ENCODE assay signal across 16 cellular contexts in the genomic region with DNA sequence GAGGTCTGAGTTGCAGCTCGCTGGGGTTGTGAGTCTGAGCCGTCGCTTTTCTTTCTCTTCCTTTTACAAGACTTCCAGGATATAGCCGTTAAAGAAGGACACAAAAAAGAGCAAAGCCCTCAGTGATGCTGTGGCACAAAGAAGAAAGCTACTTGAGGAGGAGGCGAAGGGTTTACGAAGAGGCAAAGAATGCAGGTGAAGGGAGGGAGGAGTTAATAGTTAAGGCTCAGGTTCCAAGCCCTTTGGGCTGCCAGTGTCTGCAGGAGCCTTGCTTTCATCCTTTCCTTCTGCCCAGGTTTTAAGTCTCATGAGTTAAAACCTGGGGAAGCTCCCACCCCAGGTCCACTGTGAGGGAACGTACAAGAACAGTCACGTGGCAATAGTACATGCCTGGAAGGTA.
DNase-seq lines count a peak whose midpoint lies in the region; ATAC-seq and TF ChIP-seq lines count a peak whose summit lies in the region.
"Had no signal": no experiment of that assay in that cellular context is flagged by ENCODE, and none has a peak within 500 bp of the region (broad histone marks: within the 10 kb centered on the region; RNA-seq: fewer than 3 reads in every experiment).

No MANE protein-coding gene starts in this region.

- H2BK5ac ChIP-seq in H9 (ENCODE audit: insufficient read length, low read length) = no peak overlapping the region
- no peak overlapping the region for H2BK5ac ChIP-seq in mesendoderm (ENCODE audit: low read length)

- no peak overlapping the region for H4K91ac ChIP-seq in H9 (ENCODE audit: insufficient read length, low read depth, low read length)

- no peak overlapping the region for H2BK20ac ChIP-seq in H9 (ENCODE audit: low read depth, low read length, poor library complexity, severe bottlenecking)

- H3K23ac ChIP-seq in H9 (ENCODE audit: insufficient read length, low read depth, low read length) = no peak overlapping the region
- no peak overlapping the region for H3K23ac ChIP-seq in mesendoderm (ENCODE audit: low read length)

- H3K27me3 Mint-ChIP-seq in H9 (ENCODE audit: low read depth) = no peaks in the 10 kb centered on the region
- H3K27me3 Mint-ChIP-seq in dendritic cell treated with granulocyte-macrophage colony-stimulating factor and Interleukin-4, amounts not matched to agents 40 ng/mL and 50 ng/mL, for 4 days = no peaks in the 10 kb centered on the region

- intact Hi-C loops in dendritic cell treated with granulocyte-macrophage colony-stimulating factor and Interleukin-4, amounts not matched to agents 40 ng/mL and 50 ng/mL, for 4 days (cut with micrococcal nuclease) = no loop called here
- intact Hi-C loops in gastrocnemius medialis (cut with DNase I; ENCODE audit: low total_unique reads) = no loop called here
- intact Hi-C loops in body of pancreas (cut with DNase I) = no loop called here

- H3K27ac ChIP-seq in BLaER1 = peak overlapping the region; percentile 10; the same call in 1 of the 2 replicates
- H3K27ac ChIP-seq in H9 (ENCODE audit: insufficient read length, low read depth, low read length) = no peak overlapping the region
- no peak overlapping the region for H3K27ac ChIP-seq in mesendoderm (ENCODE audit: low read depth, low read length)
- H3K27ac ChIP-seq in gastrocnemius medialis = no peak overlapping the region
- no peak overlapping the region for H3K27ac ChIP-seq in body of pancreas
- H3K27ac ChIP-seq in caudate nucleus (ENCODE audit: low read depth, low read length) = no peak overlapping the region
- H3K27ac ChIP-seq: adrenal gland, stomach, vagina had no signal

- H2BK120ac ChIP-seq in H9 (ENCODE audit: low read depth, low read length, poor library complexity, severe bottlenecking) = no peak overlapping the region
- no peak overlapping the region for H2BK120ac ChIP-seq in mesendoderm (ENCODE audit: low read depth, low read length)

- no peaks in the 10 kb centered on the region for H3K9me3 Mint-ChIP-seq in H9
- H3K9me3 Mint-ChIP-seq in dendritic cell treated with granulocyte-macrophage colony-stimulating factor and Interleukin-4, amounts not matched to agents 40 ng/mL and 50 ng/mL, for 4 days = no peaks in the 10 kb centered on the region

- peaks cover 50 to 51% of the 10 kb centered on the region in 2 experiments for H3K4me1 Mint-ChIP-seq in H9
- peaks cover 83% of the 10 kb centered on the region for H3K4me1 Mint-ChIP-seq in dendritic cell treated with granulocyte-macrophage colony-stimulating factor and Interleukin-4, amounts not matched to agents 40 ng/mL and 50 ng/mL, for 4 days (ENCODE audit: low read depth)

- no peak overlapping the region for H3K9ac ChIP-seq in BLaER1
- no peak overlapping the region for H3K9ac ChIP-seq in H9 (ENCODE audit: extremely low read depth, insufficient read length, low read length)
- no peak overlapping the region for H3K9ac ChIP-seq in mesendoderm (ENCODE audit: low read length)

- no peaks in the 10 kb centered on the region for H3K36me3 Mint-ChIP-seq in H9 (ENCODE audit: insufficient read depth in 1 of 3, low read depth in 3 of 3)
- peaks cover 59% of the 10 kb centered on the region for H3K36me3 Mint-ChIP-seq in dendritic cell treated with granulocyte-macrophage colony-stimulating factor and Interleukin-4, amounts not matched to agents 40 ng/mL and 50 ng/mL, for 4 days (ENCODE audit: low read depth)

- H3K4me3 ChIP-seq in BLaER1 (no peak overlapping the region), mesendoderm (ENCODE audit: low read length) (no peak overlapping the region), gastrocnemius medialis (no peak overlapping the region), body of pancreas (no peak overlapping the region)
- H3K4me3 ChIP-seq: adrenal gland, stomach, vagina had no signal

- 0 out of 2 replicates have a peak, but pooled peaks cover 2% of the 10 kb centered on the region for H3K79me2 ChIP-seq in H9 (ENCODE audit: insufficient read depth, low read length)
- H3K79me2 ChIP-seq in mesendoderm (ENCODE audit: control insufficient read depth, insufficient read depth, low read length) = no peaks in the 10 kb centered on the region

- H3K4me1 ChIP-seq in BLaER1 (peaks cover 75% of the 10 kb centered on the region), H9 (ENCODE audit: insufficient read depth, low read length) (peaks cover 10% of the 10 kb centered on the region), mesendoderm (ENCODE audit: control insufficient read depth, low read depth, low read length) (peaks cover 7% of the 10 kb centered on the region), gastrocnemius medialis (peaks cover 0 to 12% of the 10 kb centered on the region in 2 donors), body of pancreas (peaks cover 27% of the 10 kb centered on the region)

- H4K8ac ChIP-seq in H9 (replicated peaks; ENCODE audit: insufficient read length, low read depth, low read length) = no peak overlapping the region
- no peak overlapping the region for H4K8ac ChIP-seq in mesendoderm (ENCODE audit: low read depth, low read length)

- H3K14ac ChIP-seq in H9 (ENCODE audit: insufficient read depth, low read length) = no peak overlapping the region

- H3K36me3 ChIP-seq in BLaER1 (peaks cover 22% of the 10 kb centered on the region; the same call in 1 of the 2 replicates), mesendoderm (ENCODE audit: control insufficient read depth, insufficient read depth, low read length) (no peaks in the 10 kb centered on the region), gastrocnemius medialis (no peaks in the 10 kb centered on the region), body of pancreas (replicated peaks in 1 of 2; ENCODE audit: insufficient read depth in 1 of 2, low read depth in 2 of 2) (no peaks in the 10 kb centered on the region)
- H3K36me3 ChIP-seq: adrenal gland, stomach, vagina had no signal

- H3K4ac ChIP-seq in H9 (ENCODE audit: low read depth, low read length) (no peak overlapping the region), mesendoderm (ENCODE audit: low read depth, low read length) (no peak overlapping the region)

- DNase-seq in H9 (peak; percentile 63), mesendoderm (peak; percentile 74), gastrocnemius medialis (no peak), globus pallidus (ENCODE audit: low spot score) (no peak), body of pancreas (no peak), caudate nucleus (lab: John Stamatoyannopoulos, UW) (no peak)
- DNase-seq: activated CD4-positive, alpha-beta T cell treated with anti-CD3 and anti-CD28 coated beads, Interleukin-2, amount 50 U/mL, for 48 hours; adrenal gland; COR-L47; glutamatergic neuron; PC-3; stimulated activated CD4-positive, alpha-beta T cell treated with anti-CD3 and anti-CD28 coated beads, Interleukin-12 subunit alpha, Interleukin-12 subunit beta, amount 100 ng/mL, for 4 hours; stomach had no signal

- peak overlapping the region; percentile 12; the same call in 1 of the 2 replicates for H3K4me2 ChIP-seq in BLaER1
- peak overlapping the region; percentile 0 for H3K4me2 ChIP-seq in H9 (ENCODE audit: insufficient read depth, insufficient read length, low read length)
- H3K4me2 ChIP-seq in mesendoderm (ENCODE audit: low read length) = no peak overlapping the region

- H3K9me3 ChIP-seq in BLaER1 (no peaks in the 10 kb centered on the region; the same call in 1 of the 2 replicates), H9 (ENCODE audit: control insufficient read depth, low read depth, low read length) (no peaks in the 10 kb centered on the region), gastrocnemius medialis (no peaks in the 10 kb centered on the region), body of pancreas (no peaks in the 10 kb centered on the region)
- H3K9me3 ChIP-seq: adrenal gland, stomach, vagina had no signal

- H2BK15ac ChIP-seq in H9 (ENCODE audit: low read depth, low read length) = no peak overlapping the region
- no peak overlapping the region for H2BK15ac ChIP-seq in mesendoderm (replicated peaks; ENCODE audit: low read depth)

- H3K79me1 ChIP-seq in H9 (ENCODE audit: insufficient read depth, low read depth, low read length, poor library complexity, severe bottlenecking) = no peaks in the 10 kb centered on the region
- H3K79me1 ChIP-seq in mesendoderm (ENCODE audit: low read length) = peaks cover 3% of the 10 kb centered on the region

- ATAC-seq in gastrocnemius medialis (no peak), body of pancreas (no peak)
- ATAC-seq: PC-3 had no signal

- H2AK5ac ChIP-seq in H9 (ENCODE audit: insufficient read length, low read length) = no peak overlapping the region
- no peak overlapping the region for H2AK5ac ChIP-seq in mesendoderm (ENCODE audit: low read length)

- peak overlapping the region; percentile 3 to 43; a peak in 3 of 5 replicates for H3K4me3 Mint-ChIP-seq in H9
- peak overlapping the region; percentile 24 for H3K4me3 Mint-ChIP-seq in dendritic cell treated with granulocyte-macrophage colony-stimulating factor and Interleukin-4, amounts not matched to agents 40 ng/mL and 50 ng/mL, for 4 days

- H2AFZ ChIP-seq in H9 (ENCODE audit: low read length) = no peak overlapping the region

- no peak overlapping the region for H3T11ph ChIP-seq in H9 (ENCODE audit: low read length)

- peak overlapping the region; percentile 33 to 90 (median 53); a peak in 6 of 7 replicates for H3K27ac Mint-ChIP-seq in H9
- peak overlapping the region; percentile 94 for H3K27ac Mint-ChIP-seq in dendritic cell treated with granulocyte-macrophage colony-stimulating factor and Interleukin-4, amounts not matched to agents 40 ng/mL and 50 ng/mL, for 4 days

- H3K18ac ChIP-seq in H9 (ENCODE audit: insufficient read length, low read depth, low read length) = no peak overlapping the region
- no peak overlapping the region for H3K18ac ChIP-seq in mesendoderm (ENCODE audit: low read length)

- TF ChIP-seq POLR2A in gastrocnemius medialis (IDR thresholded peaks at IDR 0.05) = no peak
- no peak for TF ChIP-seq POLR2A in body of pancreas (IDR thresholded peaks at IDR 0.05)

- no peak overlapping the region for H2BK12ac ChIP-seq in H9 (ENCODE audit: insufficient read length, low read depth, low read length)

- H4K5ac ChIP-seq in H9 (ENCODE audit: insufficient read length, low read depth, low read length) (no peak overlapping the region), mesendoderm (ENCODE audit: low read length) (no peak overlapping the region)

- TF ChIP-seq CTCF in H9 (conservative IDR thresholded peaks at IDR 0.05) (no peak), gastrocnemius medialis (IDR thresholded peaks at IDR 0.05 in 4 of 5, conservative IDR thresholded peaks at IDR 0.05 in 1 of 5) (no peak), body of pancreas (IDR thresholded peaks at IDR 0.05) (no peak)

- H3K56ac ChIP-seq in H9 (ENCODE audit: insufficient read length, low read depth, low read length) (no peak overlapping the region), mesendoderm (ENCODE audit: low read length) (no peak overlapping the region)

- no peaks in the 10 kb centered on the region for H3K23me2 ChIP-seq in H9 (ENCODE audit: insufficient read length, low read depth, low read length, poor library complexity, severe bottlenecking)

- H4K20me1 ChIP-seq in BLaER1 (peaks cover 8% of the 10 kb centered on the region; the same call in 1 of the 2 replicates), H9 (ENCODE audit: control insufficient read depth, insufficient read depth, insufficient read length) (peaks cover 2% of the 10 kb centered on the region)

- WGBS in H9 (ENCODE audit: extremely low coverage, insufficient read length, low lambda C conversion rate) = no CpG with 5 or more reads among the region's 8 CpGs
- WGBS in mesendoderm (ENCODE audit: extremely low coverage, insufficient coverage, low lambda C conversion rate) = no CpG with 5 or more reads among the region's 8 CpGs
- 70 to 87% methylated on average over 8 of the region's 8 CpGs for WGBS in body of pancreas, 2 donors

- H3K27me3 ChIP-seq in BLaER1 (no peaks in the 10 kb centered on the region), H9 (ENCODE audit: insufficient read depth, low read length) (no peaks in the 10 kb centered on the region), mesendoderm (ENCODE audit: insufficient read depth, low read length, poor library complexity) (no peaks in the 10 kb centered on the region), gastrocnemius medialis (no peaks in the 10 kb centered on the region), body of pancreas (no peaks in the 10 kb centered on the region)
- H3K27me3 ChIP-seq: adrenal gland, stomach, vagina had no signal

- in situ Hi-C loops in gastrocnemius medialis (cut with MboI; ENCODE audit: low sequenced_read_pairs in 4 of 4) = no loop called here

Comparison
In these comparisons a context has a peak if more than half of its experiments do, and no peak if none do; other contexts are left out.
1. DNase-seq: peak in H9 (single experiment) and mesendoderm (single experiment); none in gastrocnemius medialis (0 of 2), globus pallidus (single experiment), body of pancreas (0 of 4) and caudate nucleus (0 of 61).